In genomic region chr18:6850396-6850795, GRCh38 we compare ENCODE assay signal across 19 cellular contexts.
DNase-seq lines count a peak whose midpoint lies in the region; ATAC-seq and TF ChIP-seq lines count a peak whose summit lies in the region.
"Had no signal": no experiment of that assay in that cellular context is flagged by ENCODE, and none has a peak within 500 bp of the region (broad histone marks: within the 10 kb centered on the region; RNA-seq: fewer than 3 reads in every experiment).

No MANE protein-coding gene starts in this region.

- in situ Hi-C loops in SK-MEL-5 (cut with HindIII; ENCODE audit: low pct_unique_long_range_greater_than_20kb, low sequenced_read_pairs): no loop called here

- ATAC-seq in upper lobe of right lung: no peak

- no peaks in the 10 kb centered on the region for H3K9me3 Mint-ChIP-seq in endothelial cell (ENCODE audit: unreplicated experiment)

- intact Hi-C loops in upper lobe of right lung (cut with DNase I): no loop called here

- H3K4me3 ChIP-seq in upper lobe of right lung: no peak overlapping the region
- H3K4me3 ChIP-seq: BLaER1 had no signal

- no peaks in the 10 kb centered on the region for H3K36me3 ChIP-seq in upper lobe of right lung
- H3K36me3 ChIP-seq: BE2C, BLaER1 had no signal

- peak; percentile 73 for DNase-seq in SK-MEL-5 (ENCODE audit: low read depth, low spot score)
- no peak for DNase-seq in endothelial cell (ENCODE audit: low spot score)
- DNase-seq in foreskin melanocyte: peak; percentile 77
- DNase-seq in upper lobe of right lung: no peak
- DNase-seq in GOT3 (lab: John Stamatoyannopoulos, UW): no peak
- DNase-seq in hepatic stellate cell (ENCODE audit: low spot score): no peak
- DNase-seq: 8988T; ACHN; BE2C; C1 segment of cervical spinal cord; Caco-2; Calu3; CD4-positive, alpha-beta memory T cell; CD4-positive, CD25-positive, alpha-beta regulatory T cell; CD8-positive, alpha-beta memory T cell; DMS79 treated with DMSO at 0.1 percent for 48 hours; GF-D8 had no signal

- no peak overlapping the region for H3K27ac Mint-ChIP-seq in endothelial cell (ENCODE audit: unreplicated experiment)
- H3K27ac Mint-ChIP-seq: CD14-positive monocyte; CD4-positive, alpha-beta memory T cell; CD8-positive, alpha-beta memory T cell had no signal

- peak overlapping the region; percentile 21 for H3K4me3 Mint-ChIP-seq in endothelial cell (ENCODE audit: unreplicated experiment)
- H3K4me3 Mint-ChIP-seq: CD14-positive monocyte; CD4-positive, alpha-beta memory T cell; CD4-positive, CD25-positive, alpha-beta regulatory T cell; CD8-positive, alpha-beta memory T cell had no signal

- peaks cover 4% of the 10 kb centered on the region for H3K4me1 Mint-ChIP-seq in endothelial cell (ENCODE audit: unreplicated experiment)
- H3K4me1 Mint-ChIP-seq: CD14-positive monocyte; CD4-positive, alpha-beta memory T cell; CD4-positive, CD25-positive, alpha-beta regulatory T cell; CD8-positive, alpha-beta memory T cell had no signal

- TF ChIP-seq CTCF in endothelial cell (IDR thresholded peaks at IDR 0.05; ENCODE audit: unreplicated experiment): no peak
- TF ChIP-seq CTCF in upper lobe of right lung (IDR thresholded peaks at IDR 0.05): no peak

- no peaks in the 10 kb centered on the region for H3K27me3 ChIP-seq in upper lobe of right lung
- H3K27me3 ChIP-seq: BE2C, BLaER1 had no signal

- no peaks in the 10 kb centered on the region for H3K27me3 Mint-ChIP-seq in endothelial cell (ENCODE audit: unreplicated experiment)
- H3K27me3 Mint-ChIP-seq: CD4-positive, alpha-beta memory T cell; CD4-positive, CD25-positive, alpha-beta regulatory T cell had no signal

- peaks cover 78% of the 10 kb centered on the region for H3K36me3 Mint-ChIP-seq in endothelial cell (ENCODE audit: low read depth, unreplicated experiment)
- H3K36me3 Mint-ChIP-seq: CD14-positive monocyte; CD4-positive, alpha-beta memory T cell; CD4-positive, CD25-positive, alpha-beta regulatory T cell; CD8-positive, alpha-beta memory T cell had no signal

- no peaks in the 10 kb centered on the region for H3K4me1 ChIP-seq in upper lobe of right lung
- H3K4me1 ChIP-seq: BE2C, BLaER1, Caco-2 had no signal

- no peak overlapping the region for H3K27ac ChIP-seq in upper lobe of right lung
- H3K27ac ChIP-seq: BLaER1 had no signal

- H3K9me3 ChIP-seq in upper lobe of right lung: no peaks in the 10 kb centered on the region
- H3K9me3 ChIP-seq: BE2C, Caco-2 had no signal

Comparison
In these comparisons a context has a peak if more than half of its experiments do, and no peak if none do; other contexts are left out.
1. DNase-seq: peak in SK-MEL-5 (single experiment) and foreskin melanocyte (single experiment); none in endothelial cell (single experiment), upper lobe of right lung (single experiment), GOT3 (single experiment) and hepatic stellate cell (single experiment).